ENCODE assay signal across 16 cellular contexts in genomic region chr20:18805881-18806280, GRCh38. TPM values are rescaled to one million over a fixed set of nuclear protein-coding genes. Genes with fewer than 3 reads are reported as not detected.
DNase-seq lines count a peak whose midpoint lies in the region; ATAC-seq, FAIRE-seq and TF ChIP-seq lines count a peak whose summit lies in the region.
"Had no signal": no experiment of that assay in that cellular context is flagged by ENCODE, and none has a peak within 500 bp of the region (broad histone marks: within the 10 kb centered on the region; RNA-seq: fewer than 3 reads in every experiment).

No MANE protein-coding gene starts in this region.

- POLR2A ChIA-PET in PC-3 (lab: Charles Lee; ENCODE audit: unreplicated experiment) = no interaction called here
- POLR2A ChIA-PET in HepG2 (lab: Yijun Ruan, JAX) = no interaction called here
- POLR2A ChIA-PET in Caco-2 (lab: Charles Lee) = interaction anchor here (0.5 kb wide), 1 partner anchor 54 kb away, joined by 5 read pairs; no protein-coding TSS in a partner anchor

- H3K9ac ChIP-seq in GM23248 = no peak overlapping the region
- no peak overlapping the region for H3K9ac ChIP-seq in PC-3 (ENCODE audit: low read length)
- H3K9ac ChIP-seq in HepG2 (ENCODE audit: insufficient read depth, low read depth, low read length) = no peak overlapping the region

- BruUV-seq in PC-3 (replicated peaks; lab: Mats Ljungman, UMichigan) = no TSS peak
- BruUV-seq in HepG2 (replicated peaks; lab: Mats Ljungman, UMichigan) = no TSS peak
- BruUV-seq in Caco-2 (replicated peaks; lab: Mats Ljungman, UMichigan) = no TSS peak

- TF ChIP-seq CTCF in PC-3 (conservative IDR thresholded peaks at IDR 0.05; ENCODE audit: low read depth, low read length) = no peak
- TF ChIP-seq CTCF in foreskin fibroblast (IDR thresholded peaks at IDR 0.05; ENCODE audit: low read depth, low read length) = no peak
- no peak for TF ChIP-seq CTCF in HepG2 (CRISPR knock-in tag; IDR thresholded peaks at IDR 0.05)
- no peak for TF ChIP-seq CTCF in Caco-2 (IDR thresholded peaks at IDR 0.05; ENCODE audit: insufficient read depth in 1 of 2, low read depth in 1 of 2, low read length in 1 of 2, severe bottlenecking in 1 of 2, unreplicated experiment in 1 of 2)

- peak overlapping the region; percentile 13 to 72 (median 52) for H3K27ac Mint-ChIP-seq in CD4-positive, CD25-positive, alpha-beta regulatory T cell
- H3K27ac Mint-ChIP-seq in Caco-2 (ENCODE audit: unreplicated experiment) = no peak overlapping the region
- H3K27ac Mint-ChIP-seq: natural killer cell treated with Interleukin-12 subunit alpha and Interleukin-12 subunit beta and Interleukin-15 and Interleukin-18, amount 100 ng/mL, for 72 hours; type B pancreatic cell had no signal

- H3K36me3 ChIP-seq in CD4-positive, CD25-positive, alpha-beta regulatory T cell (ENCODE audit: control insufficient read depth, insufficient read depth, low read length) = no peaks in the 10 kb centered on the region
- H3K36me3 ChIP-seq in GM23248 (ENCODE audit: low read depth) (no peaks in the 10 kb centered on the region), PC-3 (ENCODE audit: low read depth, low read length) (no peaks in the 10 kb centered on the region), HepG2 (replicated peaks in 1 of 2; ENCODE audit: control insufficient read depth in 1 of 2, insufficient read depth in 2 of 2, low read length in 2 of 2) (no peaks in the 10 kb centered on the region), Caco-2 (ENCODE audit: control insufficient read depth, insufficient read depth, low read length) (no peaks in the 10 kb centered on the region)
- H3K36me3 ChIP-seq: cardiac muscle cell had no signal

- peaks cover 19% of the 10 kb centered on the region for H3K27me3 Mint-ChIP-seq in CD4-positive, CD25-positive, alpha-beta regulatory T cell
- H3K27me3 Mint-ChIP-seq in Caco-2 (ENCODE audit: insufficient read depth, unreplicated experiment) = no peaks in the 10 kb centered on the region
- H3K27me3 Mint-ChIP-seq: type B pancreatic cell had no signal

- in situ Hi-C loops in GM23248 (cut with MboI) = no loop called here
- in situ Hi-C loops in HepG2 (cut with HindIII; ENCODE audit: extremely low pct_ligation_motif_present, low pct_unique_long_range_greater_than_20kb) = no loop called here

- no peak for TF ChIP-seq POLR2A in HepG2 (IDR thresholded peaks at IDR 0.05; ENCODE audit: insufficient read depth in 1 of 2, low read depth in 2 of 2, low read length in 2 of 2)

- CTCF ChIA-PET in PC-3 (lab: Charles Lee) = no interaction called here
- CTCF ChIA-PET in HepG2 (lab: Yijun Ruan, JAX; ENCODE audit: low intra/inter-chr PET ratio, low total read pairs) = no interaction called here
- CTCF ChIA-PET in Caco-2 (lab: Charles Lee) = no interaction called here

- intact Hi-C loops in PC-3 (cut with micrococcal nuclease) (no loop called here), HepG2 (cut with micrococcal nuclease; ENCODE audit: unreplicated experiment) (no loop called here), Caco-2 (cut with micrococcal nuclease; ENCODE audit: unreplicated experiment) (no loop called here)

- H4K20me1 ChIP-seq in GM23248 (ENCODE audit: insufficient read depth) (no peaks in the 10 kb centered on the region), PC-3 (ENCODE audit: low read length) (no peaks in the 10 kb centered on the region), HepG2 (ENCODE audit: insufficient read depth, low read length) (no peaks in the 10 kb centered on the region)

- FAIRE-seq in HepG2 (lab: Jason Lieb, UNC) = no peak

- TF ChIP-seq RAD21 in HepG2 (CRISPR knock-in tag; IDR thresholded peaks at IDR 0.05) = no peak

- H3K4me3 ChIP-seq in CD4-positive, CD25-positive, alpha-beta regulatory T cell (ENCODE audit: low read depth, low read length) = no peak overlapping the region
- no peak overlapping the region for H3K4me3 ChIP-seq in GM23248
- H3K4me3 ChIP-seq in PC-3 (ENCODE audit: low read length) = no peak overlapping the region
- no peak overlapping the region for H3K4me3 ChIP-seq in foreskin fibroblast (ENCODE audit: low read depth in 1 of 2, low read length in 2 of 2)
- H3K4me3 ChIP-seq in HepG2 (replicated peaks in 1 of 3; ENCODE audit: insufficient read depth in 1 of 3, low read depth in 2 of 3, low read length in 3 of 3) = no peak overlapping the region
- H3K4me3 ChIP-seq in Caco-2 (ENCODE audit: low read depth, low read length) = no peak overlapping the region
- H3K4me3 ChIP-seq: cardiac muscle cell had no signal

- no peaks in the 10 kb centered on the region for H3K79me2 ChIP-seq in GM23248 (ENCODE audit: insufficient read depth)
- no peaks in the 10 kb centered on the region for H3K79me2 ChIP-seq in PC-3 (ENCODE audit: low read length)
- no peaks in the 10 kb centered on the region for H3K79me2 ChIP-seq in HepG2 (ENCODE audit: insufficient read depth, low read length)

- no peak for DNase-seq in CD4-positive, CD25-positive, alpha-beta regulatory T cell
- peak; percentile 28 for DNase-seq in GM23248
- DNase-seq in PC-3 = peak; percentile 66
- DNase-seq in foreskin fibroblast = peak; percentile 15 to 38
- no peak for DNase-seq in AG08395 (ENCODE audit: low spot score)
- no peak for DNase-seq in HepG2 (ENCODE audit: low spot score)
- no peak for DNase-seq in Caco-2
- DNase-seq: activated effector memory CD4-positive, alpha-beta T cell treated with anti-CD3 and anti-CD28 coated beads, Interleukin-2, amount 50 U/mL, for 16 hours; left ventricle myocardium superior; NCI-H1436 had no signal

- H3K9me3 Mint-ChIP-seq in CD4-positive, CD25-positive, alpha-beta regulatory T cell = peaks cover 0 to 3% (median 0%) of the 10 kb centered on the region in 7 donors
- H3K9me3 Mint-ChIP-seq in Caco-2 (ENCODE audit: unreplicated experiment) = no peaks in the 10 kb centered on the region
- H3K9me3 Mint-ChIP-seq: natural killer cell treated with Interleukin-12 subunit alpha and Interleukin-12 subunit beta and Interleukin-15 and Interleukin-18, amount 100 ng/mL, for 72 hours; type B pancreatic cell had no signal

- H3K36me3 Mint-ChIP-seq in CD4-positive, CD25-positive, alpha-beta regulatory T cell = no peaks in the 10 kb centered on the region
- H3K36me3 Mint-ChIP-seq in Caco-2 (ENCODE audit: insufficient read depth, unreplicated experiment) = no peaks in the 10 kb centered on the region
- H3K36me3 Mint-ChIP-seq: natural killer cell treated with Interleukin-12 subunit alpha and Interleukin-12 subunit beta and Interleukin-15 and Interleukin-18, amount 100 ng/mL, for 72 hours; type B pancreatic cell had no signal

- H3K27ac ChIP-seq in CD4-positive, CD25-positive, alpha-beta regulatory T cell (ENCODE audit: insufficient read depth, low read length, poor library complexity, severe bottlenecking) = no peak overlapping the region
- H3K27ac ChIP-seq in GM23248 = no peak overlapping the region
- H3K27ac ChIP-seq in PC-3 (ENCODE audit: low read length) = no peak overlapping the region
- no peak overlapping the region for H3K27ac ChIP-seq in HepG2 (ENCODE audit: extremely low read length, insufficient read depth, low read length)
- H3K27ac ChIP-seq: cardiac muscle cell had no signal

- no peak overlapping the region for H3K4me3 Mint-ChIP-seq in CD4-positive, CD25-positive, alpha-beta regulatory T cell
- H3K4me3 Mint-ChIP-seq in Caco-2 (ENCODE audit: unreplicated experiment) = no peak overlapping the region
- H3K4me3 Mint-ChIP-seq: IgD-negative memory B cell; natural killer cell treated with Interleukin-12 subunit alpha and Interleukin-12 subunit beta and Interleukin-15 and Interleukin-18, amount 100 ng/mL, for 72 hours; type B pancreatic cell had no signal

- H3K27me3 ChIP-seq in CD4-positive, CD25-positive, alpha-beta regulatory T cell (ENCODE audit: control insufficient read depth, insufficient read depth, low read length) = peaks cover 3% of the 10 kb centered on the region
- H3K27me3 ChIP-seq in GM23248 (replicated peaks; ENCODE audit: insufficient read depth) = no peaks in the 10 kb centered on the region
- peaks cover 23% of the 10 kb centered on the region for H3K27me3 ChIP-seq in PC-3 (ENCODE audit: low read length)
- H3K27me3 ChIP-seq in HepG2 (ENCODE audit: control insufficient read depth in 1 of 2, insufficient read depth in 2 of 2, low read length in 2 of 2) = no peaks in the 10 kb centered on the region
- no peaks in the 10 kb centered on the region for H3K27me3 ChIP-seq in Caco-2 (replicated peaks; ENCODE audit: control insufficient read depth, insufficient read depth, low read length)
- H3K27me3 ChIP-seq: cardiac muscle cell had no signal

- H2AFZ ChIP-seq in GM23248 = no peak overlapping the region
- no peak overlapping the region for H2AFZ ChIP-seq in PC-3 (ENCODE audit: low read length)
- no peak overlapping the region for H2AFZ ChIP-seq in HepG2 (ENCODE audit: low read length)

- H3F3A ChIP-seq in GM23248 (ENCODE audit: insufficient read depth) (no peaks in the 10 kb centered on the region), PC-3 (ENCODE audit: low read length, unreplicated experiment) (no peaks in the 10 kb centered on the region)

- H3K9me3 ChIP-seq in CD4-positive, CD25-positive, alpha-beta regulatory T cell (ENCODE audit: control insufficient read depth in 2 of 2, low read length in 2 of 2) = no peaks in the 10 kb centered on the region
- H3K9me3 ChIP-seq in GM23248 (ENCODE audit: low read depth) (no peaks in the 10 kb centered on the region), PC-3 (ENCODE audit: low read length) (0 out of 2 replicates have a peak, but pooled peaks cover 7% of the 10 kb centered on the region), HepG2 (ENCODE audit: low read length) (no peaks in the 10 kb centered on the region), Caco-2 (no peaks in the 10 kb centered on the region; the same call in 1 of the 2 replicates)

- H3K4me1 Mint-ChIP-seq in CD4-positive, CD25-positive, alpha-beta regulatory T cell = peaks cover 0 to 11% (median 0%) of the 10 kb centered on the region in 4 donors
- no peaks in the 10 kb centered on the region for H3K4me1 Mint-ChIP-seq in Caco-2 (ENCODE audit: low read depth, unreplicated experiment)

- TF ChIP-seq EP300 in HepG2 (IDR thresholded peaks at IDR 0.05; ENCODE audit: low read depth in 2 of 2, low read length in 2 of 2) (no peak), HepG2 (CRISPR knock-in tag; IDR thresholded peaks at IDR 0.05; ENCODE audit: borderline replicate concordance) (no peak)

- no peak overlapping the region for H3K4me2 ChIP-seq in GM23248 (ENCODE audit: unreplicated experiment)
- H3K4me2 ChIP-seq in PC-3 (ENCODE audit: low read length) = no peak overlapping the region
- H3K4me2 ChIP-seq in HepG2 (ENCODE audit: low read depth, low read length) = no peak overlapping the region

- 51 to 63% methylated on average over 4 of the region's 4 CpGs for WGBS in GM23248 (ENCODE audit: low coverage in 1 of 2, low lambda C conversion rate in 2 of 2, missing lambda C conversion rate in 2 of 2), 2 experiments
- 5% methylated on average over 4 of the region's 4 CpGs for WGBS in HepG2 (ENCODE audit: low lambda C conversion rate)

- H3K4me1 ChIP-seq in CD4-positive, CD25-positive, alpha-beta regulatory T cell (ENCODE audit: control insufficient read depth, insufficient read depth, low read length, poor library complexity, severe bottlenecking) = no peaks in the 10 kb centered on the region
- no peaks in the 10 kb centered on the region for H3K4me1 ChIP-seq in GM23248 (ENCODE audit: insufficient read depth)
- H3K4me1 ChIP-seq in PC-3 (ENCODE audit: insufficient read depth, low read length) = peaks cover 6% of the 10 kb centered on the region; the same call in 1 of the 2 replicates
- no peaks in the 10 kb centered on the region for H3K4me1 ChIP-seq in HepG2 (ENCODE audit: insufficient read depth, low read length)
- no peaks in the 10 kb centered on the region for H3K4me1 ChIP-seq in Caco-2

- no peaks in the 10 kb centered on the region for H3K9me2 ChIP-seq in GM23248 (ENCODE audit: insufficient read depth)
- no peaks in the 10 kb centered on the region for H3K9me2 ChIP-seq in PC-3 (replicated peaks; ENCODE audit: low read length)

- ATAC-seq in CD4-positive, CD25-positive, alpha-beta regulatory T cell (ENCODE audit: low read depth in 2 of 2) = peak in 1 of 2 donors; percentile 16
- ATAC-seq in PC-3 (peak; percentile 64), GM21390 (IDR thresholded peaks at IDR 0.05; ENCODE audit: unreplicated experiment) (no peak), HepG2 (no peak)
- ATAC-seq: left ventricle myocardium superior; natural killer cell treated with Interleukin-12 subunit alpha and Interleukin-12 subunit beta and Interleukin-15 and Interleukin-18, amount 100 ng/mL, for 72 hours had no signal

RNA-seq across cellular contexts. Expression of gene SCP2D1, which starts 7.7 kb away (rescaled TPM):
- not detected for total RNA-seq in CD4-positive, CD25-positive, alpha-beta regulatory T cell
- polyA plus RNA-seq in CD4-positive, CD25-positive, alpha-beta regulatory T cell = not detected
- total RNA-seq in GM23248 (2014; rRNA removed; shearing (Covaris generic)) = not detected in 2 replicates
- polyA plus RNA-seq in GM23248 (2016; fragmentation: Nextera tagmentation; extraction: Ambion mirVana) = not detected in 2 replicates
- total RNA-seq in PC-3 (2014; rRNA removed) = not detected in 2 replicates
- total RNA-seq in HepG2 (2016; rRNA removed; fragmentation: Illumina TruSeq; extraction: Trizol) = not detected in 2 replicates
- not detected in 2 replicates for total RNA-seq in HepG2 (2016; cell fraction: cytosol; rRNA removed; fragmentation: Illumina TruSeq; extraction: Trizol; ENCODE audit: low read depth)
- total RNA-seq in HepG2 (2016; cell fraction: insoluble cytoplasmic fraction; rRNA removed; fragmentation: Illumina TruSeq; extraction: Trizol) = not detected in 2 replicates
- total RNA-seq in HepG2 (2016; cell fraction: membrane; rRNA removed; fragmentation: Illumina TruSeq; extraction: Trizol) = not detected in 2 replicates
- not detected in 2 replicates for total RNA-seq in HepG2 (2016; cell fraction: nucleus; rRNA removed; fragmentation: Illumina TruSeq; extraction: Trizol)
- polyA plus RNA-seq in HepG2 (2011; rRNA removed) = not detected in 2 replicates
- polyA plus RNA-seq in HepG2 (2011; cell fraction: cytosol; rRNA removed) = not detected in 2 replicates
- not detected in 2 replicates for polyA plus RNA-seq in HepG2 (2011; cell fraction: nucleus; rRNA removed)
- polyA plus RNA-seq in HepG2 (2012) = not detected in 2 replicates
- not detected in 2 replicates for polyA plus RNA-seq in HepG2 (2016; cell fraction: cytosol; fragmentation: Illumina TruSeq; extraction: Trizol; ENCODE audit: low read depth)
- polyA plus RNA-seq in HepG2 (2016; cell fraction: insoluble cytoplasmic fraction; fragmentation: Illumina TruSeq; extraction: Trizol; ENCODE audit: low read depth) = not detected in 2 replicates
- not detected in 2 replicates for polyA plus RNA-seq in HepG2 (2016; cell fraction: membrane; fragmentation: Illumina TruSeq; extraction: Trizol; ENCODE audit: low read depth)
- polyA plus RNA-seq in HepG2 (2016; cell fraction: nucleus; fragmentation: Illumina TruSeq; extraction: Trizol; ENCODE audit: insufficient read depth, low read depth) = not detected in 2 replicates
- not detected in 2 replicates for polyA minus RNA-seq in HepG2 (2011; rRNA and poly(A)+ RNA removed; ENCODE audit: low replicate concordance)
- not detected in 2 replicates for polyA minus RNA-seq in HepG2 (2011; cell fraction: cytosol; rRNA and poly(A)+ RNA removed)
- not detected in 2 replicates for polyA minus RNA-seq in HepG2 (2011; cell fraction: nucleus; rRNA and poly(A)+ RNA removed)
- total RNA-seq in Caco-2 (2022) = not detected in 2 replicates
- total RNA-seq: cardiac muscle cell; left ventricle myocardium superior; natural killer cell treated with Interleukin-12 subunit alpha and Interleukin-12 subunit beta and Interleukin-15 and Interleukin-18, amount 100 ng/mL, for 72 hours; renal cortical epithelial cell had no signal
- polyA plus RNA-seq: cardiac muscle cell, IgD-negative memory B cell had no signal

Comparison
In these comparisons a context has a peak if more than half of its experiments do, and no peak if none do; other contexts are left out.
1. DNase-seq: peak in GM23248 (single experiment), PC-3 (single experiment) and foreskin fibroblast (2 of 2); none in CD4-positive, CD25-positive, alpha-beta regulatory T cell (0 of 3), AG08395 (single experiment), HepG2 (single experiment) and Caco-2 (0 of 2).